23 cellular contexts compared by ENCODE assay signal in the genomic region with DNA sequence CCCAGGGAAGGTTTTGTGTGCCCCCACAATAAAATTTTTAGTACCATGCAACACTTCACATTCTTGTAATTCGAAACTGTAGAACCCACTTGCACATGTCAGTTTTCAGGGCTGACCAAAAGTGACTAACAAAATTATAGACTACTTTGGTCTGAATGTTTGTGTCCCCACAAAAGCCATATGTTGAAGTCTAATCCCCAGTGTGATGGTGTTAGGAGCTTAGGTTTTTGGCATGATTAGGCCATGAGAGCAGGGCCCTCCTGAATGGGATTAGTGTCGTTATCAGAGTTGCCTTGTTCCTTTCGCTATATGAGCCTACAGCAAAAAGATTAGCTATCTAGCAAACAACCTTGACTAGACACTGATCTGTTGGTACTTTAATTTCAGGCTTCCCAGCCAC. TPM values are rescaled to one million over a fixed set of nuclear protein-coding genes. Genes with fewer than 3 reads are reported as not detected.
DNase-seq lines count a peak whose midpoint lies in the region; ATAC-seq and TF ChIP-seq lines count a peak whose summit lies in the region.
"Had no signal": no experiment of that assay in that cellular context is flagged by ENCODE, and none has a peak within 500 bp of the region (broad histone marks: within the 10 kb centered on the region; RNA-seq: fewer than 3 reads in every experiment).

No MANE protein-coding gene starts in this region.

- no peak overlapping the region for H2BK5ac ChIP-seq in mesendoderm (ENCODE audit: low read length)

- H3K18ac ChIP-seq in mesendoderm (ENCODE audit: low read length): no peak overlapping the region

- H3K4me3 Mint-ChIP-seq in activated naive CD4-positive, alpha-beta T cell treated with anti-CD3 and anti-CD28 coated beads for 36 hours: no peak overlapping the region
- H3K4me3 Mint-ChIP-seq in natural killer cell: no peak overlapping the region
- H3K4me3 Mint-ChIP-seq: CD4-positive, alpha-beta memory T cell; H9; HFFc6 had no signal

- H3K4me2 ChIP-seq in Loucy (ENCODE audit: low read depth, low read length, poor library complexity, severe bottlenecking) (no peak overlapping the region), mesendoderm (ENCODE audit: low read length) (no peak overlapping the region)
- H3K4me2 ChIP-seq: PC-9 had no signal

- no CpG with 5 or more reads among the region's 3 CpGs for WGBS in mesendoderm (ENCODE audit: extremely low coverage, insufficient coverage, low lambda C conversion rate)

- H3K9ac ChIP-seq in Loucy (ENCODE audit: low read depth, low read length, poor library complexity, severe bottlenecking) (no peak overlapping the region), mesendoderm (ENCODE audit: low read length) (no peak overlapping the region)
- H3K9ac ChIP-seq: GM23248 had no signal

- DNase-seq in NCI-H82 treated with DMSO at 0.1 percent for 48 hours (lab: John Stamatoyannopoulos, UW; ENCODE audit: unreplicated experiment) (peak; percentile 92), mesendoderm (peak; percentile 83), natural killer cell (no peak), SKM-1 (lab: John Stamatoyannopoulos, UW; ENCODE audit: unreplicated experiment) (no peak)
- no peak for DNase-seq in activated naive CD4-positive, alpha-beta T cell treated with anti-CD3 and anti-CD28 coated beads for 36 hours
- DNase-seq: C1 segment of cervical spinal cord; Caco-2; CD4-positive, alpha-beta memory T cell; GM23248; H9; HFFc6; Karpas-422; MV-4-11; NCI-H1105; NCI-H146; NCI-H1930; NCI-H2227 treated with DMSO at 0.1 percent for 48 hours; NK-92 treated with Interleukin-12 subunit alpha and Interleukin-12 subunit beta, amount 100 ng/mL, for 24 hours; PC-9; Right ventricle myocardium superior had no signal

- H3K36me3 ChIP-seq in Loucy (ENCODE audit: insufficient read depth, low read length) (no peaks in the 10 kb centered on the region), mesendoderm (ENCODE audit: control insufficient read depth, insufficient read depth, low read length) (no peaks in the 10 kb centered on the region)

- no peaks in the 10 kb centered on the region for H3K79me1 ChIP-seq in mesendoderm (ENCODE audit: low read length)

- H3K27me3 ChIP-seq in Loucy (ENCODE audit: insufficient read depth, low read length, poor library complexity, severe bottlenecking): no peaks in the 10 kb centered on the region
- H3K27me3 ChIP-seq in mesendoderm (ENCODE audit: insufficient read depth, low read length, poor library complexity): no peaks in the 10 kb centered on the region

- H3K27me3 Mint-ChIP-seq in activated naive CD4-positive, alpha-beta T cell treated with anti-CD3 and anti-CD28 coated beads for 36 hours (ENCODE audit: low read depth): peaks cover 15% of the 10 kb centered on the region
- peaks cover 0 to 6% of the 10 kb centered on the region in 2 donors for H3K27me3 Mint-ChIP-seq in natural killer cell (ENCODE audit: low read depth in 2 of 2)
- H3K27me3 Mint-ChIP-seq: CD4-positive, alpha-beta memory T cell had no signal

- TF ChIP-seq CTCF in Loucy (conservative IDR thresholded peaks at IDR 0.05; ENCODE audit: low read length) (no peak), natural killer cell (IDR thresholded peaks at IDR 0.05) (no peak)

- H3K56ac ChIP-seq in mesendoderm (ENCODE audit: low read length): no peak overlapping the region

- H2AK5ac ChIP-seq in mesendoderm (ENCODE audit: low read length): no peak overlapping the region

- ATAC-seq in natural killer cell: no peak
- no peak for ATAC-seq in GM21515 (IDR thresholded peaks at IDR 0.05; ENCODE audit: unreplicated experiment)
- ATAC-seq: HepG2 had no signal

- no peak overlapping the region for H3K27ac ChIP-seq in mesendoderm (ENCODE audit: low read depth, low read length)
- H3K27ac ChIP-seq: GM23248, PC-9 had no signal

- H3K4ac ChIP-seq in mesendoderm (ENCODE audit: low read depth, low read length): no peak overlapping the region

- H3K23ac ChIP-seq in mesendoderm (ENCODE audit: low read length): no peak overlapping the region

- no peaks in the 10 kb centered on the region for H3K9me2 ChIP-seq in Loucy (replicated peaks; ENCODE audit: low read depth, low read length)

- H3K36me3 Mint-ChIP-seq in activated naive CD4-positive, alpha-beta T cell treated with anti-CD3 and anti-CD28 coated beads for 36 hours (ENCODE audit: low read depth): no peaks in the 10 kb centered on the region
- H3K36me3 Mint-ChIP-seq in natural killer cell: no peaks in the 10 kb centered on the region
- H3K36me3 Mint-ChIP-seq: CD4-positive, alpha-beta memory T cell had no signal

- H3K9me3 Mint-ChIP-seq in activated naive CD4-positive, alpha-beta T cell treated with anti-CD3 and anti-CD28 coated beads for 36 hours: no peaks in the 10 kb centered on the region
- no peaks in the 10 kb centered on the region for H3K9me3 Mint-ChIP-seq in natural killer cell
- H3K9me3 Mint-ChIP-seq: H9, HFFc6 had no signal

- no peak overlapping the region for H4K5ac ChIP-seq in mesendoderm (ENCODE audit: low read length)

- no peak overlapping the region for H2BK15ac ChIP-seq in mesendoderm (replicated peaks; ENCODE audit: low read depth)

- H3K79me2 ChIP-seq in Loucy (ENCODE audit: insufficient read depth, low read length) (no peaks in the 10 kb centered on the region), mesendoderm (ENCODE audit: control insufficient read depth, insufficient read depth, low read length) (no peaks in the 10 kb centered on the region)

- H3F3A ChIP-seq in Loucy (ENCODE audit: low read depth): no peaks in the 10 kb centered on the region

- intact Hi-C loops in activated naive CD4-positive, alpha-beta T cell treated with anti-CD3 and anti-CD28 coated beads for 36 hours (cut with micrococcal nuclease): no loop called here
- intact Hi-C loops in natural killer cell (cut with micrococcal nuclease): no loop called here

- no peaks in the 10 kb centered on the region for H4K20me1 ChIP-seq in Loucy (ENCODE audit: insufficient read depth, low read length, poor library complexity, severe bottlenecking)

- no peaks in the 10 kb centered on the region for H3K9me3 ChIP-seq in Loucy (ENCODE audit: insufficient read depth, low read depth, low read length)
- H3K9me3 ChIP-seq: Caco-2 had no signal

- peaks cover 28% of the 10 kb centered on the region for H3K4me1 ChIP-seq in Loucy (ENCODE audit: insufficient read depth, low read length, poor library complexity, severe bottlenecking)
- no peaks in the 10 kb centered on the region for H3K4me1 ChIP-seq in mesendoderm (ENCODE audit: control insufficient read depth, low read depth, low read length)

- no peaks in the 10 kb centered on the region for H3K4me1 Mint-ChIP-seq in activated naive CD4-positive, alpha-beta T cell treated with anti-CD3 and anti-CD28 coated beads for 36 hours (ENCODE audit: low read depth)
- H3K4me1 Mint-ChIP-seq in natural killer cell: no peaks in the 10 kb centered on the region
- H3K4me1 Mint-ChIP-seq: CD4-positive, alpha-beta memory T cell; H9 had no signal

- no peak overlapping the region for H2BK120ac ChIP-seq in mesendoderm (ENCODE audit: low read depth, low read length)

- no peak overlapping the region for H3K27ac Mint-ChIP-seq in activated naive CD4-positive, alpha-beta T cell treated with anti-CD3 and anti-CD28 coated beads for 36 hours
- H3K27ac Mint-ChIP-seq in natural killer cell: no peak overlapping the region
- H3K27ac Mint-ChIP-seq: CD4-positive, alpha-beta memory T cell; H9; HFFc6 had no signal

- peak overlapping the region; percentile 21; the same call in 1 of the 2 replicates for H2AFZ ChIP-seq in Loucy (ENCODE audit: low read length)
- H2AFZ ChIP-seq: GM23248, PC-9 had no signal

- H4K8ac ChIP-seq in mesendoderm (ENCODE audit: low read depth, low read length): no peak overlapping the region

- CTCF ChIA-PET in activated naive CD4-positive, alpha-beta T cell treated with anti-CD3 and anti-CD28 coated beads for 36 hours (lab: Charles Lee): interaction anchor here (0.5 kb wide), 1 partner anchor 1204 kb away, joined by 3 read pairs; no protein-coding TSS in a partner anchor

- H3K4me3 ChIP-seq in Loucy (ENCODE audit: low read length, poor library complexity, severe bottlenecking) (no peak overlapping the region), mesendoderm (ENCODE audit: low read length) (no peak overlapping the region)
- H3K4me3 ChIP-seq: GM23248, PC-9 had no signal

RNA-seq across cellular contexts. Expression of a gene that starts 49.0 kb away (rescaled TPM):
- polyA plus RNA-seq in mesendoderm (2013, experiment 1 of 2): 0.69 TPM
- polyA plus RNA-seq in mesendoderm (2013, experiment 2 of 2): 0.62 TPM
- 1 to 10 TPM in 1 of 2 experiments, under 1 TPM in 1; 0.72 to 1.0 TPM for total RNA-seq in activated naive CD4-positive, alpha-beta T cell treated with anti-CD3 and anti-CD28 coated beads for 36 hours
- 10 to 100 TPM; 22.9 to 23.8 (median 22.9) TPM for total RNA-seq in natural killer cell

Comparison
In these comparisons a context has a peak if more than half of its experiments do, and no peak if none do; other contexts are left out.
1. DNase-seq: peak in NCI-H82 treated with DMSO at 0.1 percent for 48 hours (single experiment) and mesendoderm (single experiment); none in activated naive CD4-positive, alpha-beta T cell treated with anti-CD3 and anti-CD28 coated beads for 36 hours (single experiment), natural killer cell (single experiment) and SKM-1 (single experiment).
2. RNA of a gene that starts 49.0 kb away (total RNA-seq): 22.9 to 23.8 TPM in natural killer cell; 0.72 to 1.0 TPM in activated naive CD4-positive, alpha-beta T cell treated with anti-CD3 and anti-CD28 coated beads for 36 hours; every median in the first group is over 10 times any median in the second.